ENCODE assay signal across 9 cellular contexts in genomic region chr3:14847613-14848541, GRCh38. TPM values are rescaled to one million over a fixed set of nuclear protein-coding genes. Genes with fewer than 3 reads are reported as not detected.
DNase-seq lines count a peak whose midpoint lies in the region; ATAC-seq and TF ChIP-seq lines count a peak whose summit lies in the region.
"Had no signal": no experiment of that assay in that cellular context is flagged by ENCODE, and none has a peak within 500 bp of the region (broad histone marks: within the 10 kb centered on the region; RNA-seq: fewer than 3 reads in every experiment).

No MANE protein-coding gene starts in this region.

- peaks cover 0 to 5% of the 10 kb centered on the region in 2 donors for H3K27me3 Mint-ChIP-seq in T-cell

- peak overlapping the region in 1 of 3 donors; percentile 23 for H3K4me3 Mint-ChIP-seq in T-cell

- H3K36me3 ChIP-seq in hepatocyte (replicated peaks; ENCODE audit: insufficient read depth, low read depth): no peaks in the 10 kb centered on the region

- CTCF ChIA-PET in T-cell (lab: Charles Lee): interaction anchor here in 1 of 2 donors (0.6 kb wide), 1 partner anchor 45 kb away, joined by 3 read pairs; no protein-coding TSS in a partner anchor

- H4K20me1 ChIP-seq in hepatocyte (ENCODE audit: insufficient read depth, poor library complexity, severe bottlenecking): no peaks in the 10 kb centered on the region

- peaks cover 10 to 33% (median 29%) of the 10 kb centered on the region in 3 donors for H3K4me1 Mint-ChIP-seq in T-cell

- H3K79me2 ChIP-seq in hepatocyte: no peaks in the 10 kb centered on the region

- H3K27ac ChIP-seq in hepatocyte: no peak overlapping the region

- POLR2A ChIA-PET in T-cell (lab: Charles Lee): no interaction called here

- H3K9me3 Mint-ChIP-seq in T-cell: peaks cover 0 to 4% (median 4%) of the 10 kb centered on the region in 3 donors
- H3K9me3 Mint-ChIP-seq: activated naive CD4-positive, alpha-beta T cell treated with anti-CD3 and anti-CD28 coated beads, Interleukin-2, amount 50 U/mL, for 72 hours had no signal

- peaks cover 20% of the 10 kb centered on the region for H3K4me1 ChIP-seq in hepatocyte (ENCODE audit: insufficient read depth)

- TF ChIP-seq CTCF in hepatocyte (IDR thresholded peaks at IDR 0.05; ENCODE audit: poor library complexity): no peak

- H3K4me3 ChIP-seq in hepatocyte: no peak overlapping the region

- H3K9me3 ChIP-seq in hepatocyte (ENCODE audit: low read depth): no peaks in the 10 kb centered on the region

- H2AFZ ChIP-seq in hepatocyte: peak overlapping the region; percentile 37

- peaks cover 3% of the 10 kb centered on the region for H3K36me3 Mint-ChIP-seq in T-cell
- H3K36me3 Mint-ChIP-seq: activated naive CD4-positive, alpha-beta T cell treated with anti-CD3 and anti-CD28 coated beads, Interleukin-2, amount 50 U/mL, for 72 hours had no signal

- WGBS in hepatocyte (ENCODE audit: low lambda C conversion rate, missing lambda C conversion rate): 27% methylated on average over 14 of the region's 15 CpGs

- H3K4me2 ChIP-seq in hepatocyte: peak overlapping the region; percentile 44

- peak in 3 of 4 experiments; percentile 40 to 57 (median 43) for ATAC-seq in T-cell (replicated peaks in 1 of 4)
- no peak for ATAC-seq in stimulated activated naive CD8-positive, alpha-beta T cell treated with anti-CD3 and anti-CD28 coated beads, Interleukin-15, Interleukin-2, amounts not matched to agents 100 U/mL and 50 U/mL, for 24 hours
- ATAC-seq in HG02588 (IDR thresholded peaks at IDR 0.05; ENCODE audit: unreplicated experiment): no peak

- H3K9me2 ChIP-seq in hepatocyte (replicated peaks; ENCODE audit: insufficient read depth): no peaks in the 10 kb centered on the region

- peak; percentile 11 for DNase-seq in DMS53 (lab: John Stamatoyannopoulos, UW)
- DNase-seq in DMS53 treated with DMSO at 0.1 percent for 48 hours (lab: John Stamatoyannopoulos, UW; ENCODE audit: unreplicated experiment): no peak
- DNase-seq in T-cell: peak in 1 of 34 experiments; percentile 8
- peak; percentile 66 for DNase-seq in hepatocyte (ENCODE audit: low spot score)
- peak; percentile 7 for DNase-seq in stimulated activated naive CD8-positive, alpha-beta T cell treated with anti-CD3 and anti-CD28 coated beads, Interleukin-15, Interleukin-2, amounts not matched to agents 100 U/mL and 50 U/mL, for 24 hours
- DNase-seq in dedifferentiated amniotic fluid mesenchymal stem cell (ENCODE audit: extremely low spot score): no peak
- no peak for DNase-seq in ACHN

- no peak overlapping the region for H3K27ac Mint-ChIP-seq in T-cell

- in situ Hi-C loops in ACHN (cut with HindIII; ENCODE audit: low pct_ligation_motif_present, low pct_unique_long_range_greater_than_20kb, low sequenced_read_pairs): no loop called here

- H3K27me3 ChIP-seq in hepatocyte: peaks cover 6% of the 10 kb centered on the region

RNA-seq across cellular contexts. Expression of gene FGD5, which starts 29.1 kb away (rescaled TPM):
- under 1 TPM in 3 of 5 donors, not detected in 2; 0.13 to 0.53 (median 0.32) TPM for total RNA-seq in T-cell
- 2.6 and 2.9 TPM in 2 replicates for total RNA-seq in hepatocyte
- 2.2 and 3.3 TPM in 2 replicates for polyA plus RNA-seq in hepatocyte
- total RNA-seq: activated naive CD4-positive, alpha-beta T cell treated with anti-CD3 and anti-CD28 coated beads, Interleukin-2, amount 50 U/mL, for 72 hours had no signal

Comparison
In these comparisons a context has a peak if more than half of its experiments do, and no peak if none do; other contexts are left out.
1. DNase-seq: peak in DMS53 (single experiment), hepatocyte (single experiment) and stimulated activated naive CD8-positive, alpha-beta T cell treated with anti-CD3 and anti-CD28 coated beads, Interleukin-15, Interleukin-2, amounts not matched to agents 100 U/mL and 50 U/mL, for 24 hours (single experiment); none in DMS53 treated with DMSO at 0.1 percent for 48 hours (single experiment), dedifferentiated amniotic fluid mesenchymal stem cell (single experiment) and ACHN (single experiment).
2. ATAC-seq: peak in T-cell (3 of 4); none in stimulated activated naive CD8-positive, alpha-beta T cell treated with anti-CD3 and anti-CD28 coated beads, Interleukin-15, Interleukin-2, amounts not matched to agents 100 U/mL and 50 U/mL, for 24 hours (single experiment) and HG02588 (single experiment).